Comparison of ENCODE assay signal across 27 cellular contexts in genomic region chr14:71336488-71337192, GRCh38. TPM values are rescaled to one million over a fixed set of nuclear protein-coding genes. Genes with fewer than 3 reads are reported as not detected.
A peak's percentile ranks its signal among the peaks of the same experiment; 100 is the strongest.
DNase-seq lines count a peak whose midpoint lies in the region; ATAC-seq, FAIRE-seq and TF ChIP-seq lines count a peak whose summit lies in the region.
"Had no signal": no experiment of that assay in that cellular context is flagged by ENCODE, and none has a peak within 500 bp of the region (broad histone marks: within the 10 kb centered on the region; RNA-seq: fewer than 3 reads in every experiment).

No MANE protein-coding gene starts in this region.

- intact Hi-C loops in left colon (cut with DNase I, micrococcal nuclease), result no loop called here

- no peaks in the 10 kb centered on the region for H3K27me3 Mint-ChIP-seq in nephron (ENCODE audit: low read depth)

- no peak for TF ChIP-seq EP300 in A549 (IDR thresholded peaks at IDR 0.05)

- H3K4me3 ChIP-seq in A549 (no peak overlapping the region), MM.1S (ENCODE audit: low read length) (no peak overlapping the region)
- H3K4me3 ChIP-seq: breast epithelium, ovary, vagina had no signal

- 69% methylated on average over 10 of the region's 10 CpGs for WGBS in A549 (ENCODE audit: missing lambda C conversion rate)

- no peak for ATAC-seq in A549
- ATAC-seq in left colon, result peak; percentile 88
- ATAC-seq in GM18505 (IDR thresholded peaks at IDR 0.05; ENCODE audit: unreplicated experiment), result no peak
- ATAC-seq: activated naive CD4-positive, alpha-beta T cell treated with anti-CD3 and anti-CD28 coated beads, Interleukin-2, amount 50 U/mL, for 72 hours; left ventricle myocardium superior; stimulated activated naive CD8-positive, alpha-beta T cell treated with anti-CD3 and anti-CD28 coated beads, Interleukin-15, Interleukin-2, amounts not matched to agents 100 U/mL and 50 U/mL, for 24 hours had no signal

- H3K4me2 ChIP-seq in A549 (no peak overlapping the region; the same call in 2 of the 3 replicates), MM.1S (ENCODE audit: low read depth, low read length) (no peak overlapping the region)

- DNase-seq in A549 (ENCODE audit: low read depth in 1 of 2, low spot score in 1 of 2) (no peak), amniotic epithelial cell (ENCODE audit: low read depth) (peak; percentile 74), left colon (no peak), NOMO-1 treated with DMSO at 0.1 percent for 48 hours (lab: John Stamatoyannopoulos, UW; ENCODE audit: unreplicated experiment) (no peak), MM.1S (no peak), T-helper 1 cell (no peak)
- DNase-seq: activated CD4-positive, alpha-beta T cell treated with anti-CD3 and anti-CD28 coated beads for 48 hours; anterior cingulate cortex; DND-41; effector CD8-positive, alpha-beta T cell; Karpas-422; left ventricle myocardium superior; midbrain; MV-4-11; NCI-H1436 treated with DMSO at 0.1 percent for 48 hours; NCI-H82; nephron progenitor cell; ovary; stimulated activated CD4-positive, alpha-beta T cell treated with anti-CD3 and anti-CD28 coated beads, Interleukin-1b, Interleukin-23, amount 100 ng/mL, for 48 hours; stimulated activated naive CD8-positive, alpha-beta T cell treated with anti-CD3 and anti-CD28 coated beads, Interleukin-15, Interleukin-2, amounts not matched to agents 100 U/mL and 50 U/mL, for 24 hours had no signal

- no peak overlapping the region for H3K4me3 Mint-ChIP-seq in nephron
- H3K4me3 Mint-ChIP-seq: nephron progenitor cell had no signal

- H4K20me1 ChIP-seq in MM.1S (ENCODE audit: insufficient read depth, low read length), result no peaks in the 10 kb centered on the region

- H3F3A ChIP-seq in MM.1S (ENCODE audit: insufficient read depth, low read length), result no peaks in the 10 kb centered on the region

- H3K9me3 ChIP-seq in A549, result no peaks in the 10 kb centered on the region
- no peaks in the 10 kb centered on the region for H3K9me3 ChIP-seq in MM.1S (replicated peaks; ENCODE audit: insufficient read depth, low read length)
- H3K9me3 ChIP-seq: breast epithelium, ovary, vagina had no signal

- TF ChIP-seq POLR2A in A549 (IDR thresholded peaks at IDR 0.05; ENCODE audit: low read length), result no peak
- TF ChIP-seq POLR2A in GM18505 (IDR thresholded peaks at IDR 0.05; ENCODE audit: borderline replicate concordance, extremely low read depth, insufficient read depth, insufficient read length), result no peak

- CTCF ChIA-PET in A549 (lab: Yijun Ruan, JAX), result interaction anchor here (0.7 kb wide), 1 partner anchor 12 kb away, joined by 3 read pairs; no protein-coding TSS in a partner anchor

- H2AFZ ChIP-seq in MM.1S (ENCODE audit: low read length), result no peak overlapping the region

- POLR2A ChIA-PET in A549 (lab: Yijun Ruan, JAX), result no interaction called here

- no peak overlapping the region for H3K9ac ChIP-seq in MM.1S (ENCODE audit: low read length)

- H3K4me1 Mint-ChIP-seq in nephron, result peaks cover 2% of the 10 kb centered on the region

- TF ChIP-seq CTCF in A549 (IDR thresholded peaks at IDR 0.05) (no peak), nephron (IDR thresholded peaks at IDR 0.05; ENCODE audit: unreplicated experiment in 3 of 3) (no peak), MM.1S (IDR thresholded peaks at IDR 0.05; ENCODE audit: low read length) (no peak)

- H3K27ac ChIP-seq in A549 (no peak overlapping the region), MM.1S (ENCODE audit: low read length) (no peak overlapping the region)
- H3K27ac ChIP-seq: breast epithelium, ovary, vagina had no signal

- TF ChIP-seq RAD21 in A549 (conservative IDR thresholded peaks at IDR 0.05 in 1 of 2, IDR thresholded peaks at IDR 0.05 in 1 of 2), result no peak

- no peaks in the 10 kb centered on the region; the same call in 1 of the 2 replicates for H3K36me3 ChIP-seq in MM.1S (replicated peaks; ENCODE audit: insufficient read depth, low read length)
- H3K36me3 ChIP-seq: breast epithelium, ovary, vagina had no signal

- H3K9me2 ChIP-seq in MM.1S (replicated peaks; ENCODE audit: insufficient read depth, low read length), result no peaks in the 10 kb centered on the region

- FAIRE-seq in A549 (lab: Jason Lieb, UNC), result no peak
- FAIRE-seq: A204.1, D721Med had no signal

- H3K4me1 ChIP-seq in A549 (no peaks in the 10 kb centered on the region), MM.1S (ENCODE audit: low read length) (no peaks in the 10 kb centered on the region)
- H3K4me1 ChIP-seq: breast epithelium, vagina had no signal

- no peaks in the 10 kb centered on the region for H3K9me3 Mint-ChIP-seq in nephron

- H3K79me2 ChIP-seq in MM.1S (ENCODE audit: low read length), result peaks cover 54% of the 10 kb centered on the region

- peak overlapping the region in 2 of 3 experiments; percentile 18 to 68 for H3K27ac Mint-ChIP-seq in nephron
- H3K27ac Mint-ChIP-seq: activated naive CD4-positive, alpha-beta T cell treated with anti-CD3 and anti-CD28 coated beads, Interleukin-2, amount 50 U/mL, for 72 hours; nephron progenitor cell had no signal

- H3K36me3 Mint-ChIP-seq in nephron (ENCODE audit: low read depth), result peaks cover 26% of the 10 kb centered on the region

- H3K27me3 ChIP-seq in MM.1S (replicated peaks; ENCODE audit: insufficient read depth, low read length), result no peaks in the 10 kb centered on the region
- H3K27me3 ChIP-seq: breast epithelium, ovary, vagina had no signal

TF ChIP-seq in A549, 52 proteins besides CTCF, POLR2A, EP300 and RAD21:
- TF ChIP-seq JUN (IDR thresholded peaks at IDR 0.05) (no peak), EHMT2 (IDR thresholded peaks at IDR 0.05; ENCODE audit: low read depth) (no peak), CEBPB (IDR thresholded peaks at IDR 0.05) (peak; percentile 72 to 75; a peak in 3 of 4 replicates)

RNA-seq across cellular contexts. Expression of gene SIPA1L1, which starts 16.4 kb away (rescaled TPM):
- polyA plus RNA-seq in A549 (2011; rRNA removed), result 10.3 TPM in 2 replicates
- 4.5 and 5.0 TPM in 2 replicates for polyA plus RNA-seq in A549 (2012; cell fraction: cytosol; rRNA removed)
- 10.2 and 10.7 TPM in 2 replicates for polyA plus RNA-seq in A549 (2012; cell fraction: nucleus; rRNA removed)
- polyA plus RNA-seq in A549 (2017; fragmentation: RNase III; extraction: RNeasy Plus Mini Kit Qiagen cat#74134 plus additional on column Dnase treatment), result 7.8 to 10.4 TPM (median 9.5 TPM) in 3 replicates
- 14.7 and 15.1 TPM in 2 replicates for polyA minus RNA-seq in A549 (2011; rRNA and poly(A)+ RNA removed)
- 10 to 100 TPM; 53.1 to 61.8 TPM for total RNA-seq in left colon
